ENCODE assay signal across 8 cellular contexts in the genomic region with DNA sequence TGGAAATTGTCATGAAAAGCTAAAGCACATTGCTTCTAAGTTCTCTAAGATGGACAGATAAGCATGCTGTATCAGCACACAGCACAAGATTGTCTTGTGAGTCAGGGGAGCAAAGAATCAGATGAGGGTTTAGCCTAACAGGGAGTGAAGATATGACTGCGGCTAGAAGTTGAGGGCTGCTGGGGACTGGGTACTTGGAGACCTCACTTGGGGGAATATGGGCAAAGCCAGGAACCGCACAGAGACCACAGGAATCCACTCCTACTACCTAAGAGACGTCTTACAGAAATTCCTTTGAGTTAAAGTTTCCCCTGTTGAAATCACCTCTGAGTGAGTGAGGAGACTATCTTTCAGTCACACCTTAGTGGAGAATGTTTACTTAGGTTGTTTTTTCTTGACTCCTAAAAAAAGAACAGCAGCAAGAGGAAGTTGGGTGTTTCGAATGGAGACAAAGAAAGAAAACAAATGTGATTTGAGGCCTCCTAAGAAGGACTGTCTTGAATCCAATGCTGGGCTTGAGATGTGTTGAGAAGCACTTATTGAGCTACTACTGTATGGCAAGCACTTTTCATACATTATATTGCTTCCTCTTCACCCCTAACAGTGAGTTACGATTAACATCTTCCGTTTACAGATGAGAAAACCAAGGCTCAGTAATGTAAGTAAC.
A peak's percentile ranks its signal among the peaks of the same experiment; 100 is the strongest.
DNase-seq lines count a peak whose midpoint lies in the region; ATAC-seq and TF ChIP-seq lines count a peak whose summit lies in the region.

No MANE protein-coding gene starts in this region.

- DNase-seq in activated effector memory CD4-positive, alpha-beta T cell treated with anti-CD3 and anti-CD28 coated beads, Interleukin-2, amount 50 U/mL, for 16 hours: peak; percentile 80
- DNase-seq in activated effector memory CD4-positive, alpha-beta T cell treated with Interleukin-2 at 50 U/mL for 16 hours: no peak
- peak; percentile 85 for DNase-seq in HK-2 (ENCODE audit: unreplicated experiment)
- DNase-seq in prostate gland (ENCODE audit: low spot score): no peak
- DNase-seq in DMS153 (lab: John Stamatoyannopoulos, UW): no peak
- no peak for DNase-seq in Ammon's horn (ENCODE audit: low spot score)

- no peaks in the 10 kb centered on the region for H3K4me1 ChIP-seq in prostate gland (replicated peaks)

- H3K4me3 ChIP-seq in neural cell (ENCODE audit: low read length) (no peak overlapping the region), prostate gland (no peak overlapping the region)

- TF ChIP-seq CTCF in neural cell (IDR thresholded peaks at IDR 0.05; ENCODE audit: poor library complexity, severe bottlenecking) (no peak), prostate gland (IDR thresholded peaks at IDR 0.05) (no peak)

- H3K27ac Mint-ChIP-seq in activated T-helper 17 cell treated with anti-CD3 and anti-CD28 coated beads, Interleukin-2, amount 50 U/mL, for 72 hours: peak overlapping the region; percentile 98

- H3K4me3 Mint-ChIP-seq in activated T-helper 17 cell treated with anti-CD3 and anti-CD28 coated beads, Interleukin-2, amount 50 U/mL, for 72 hours: peak overlapping the region; percentile 76

- TF ChIP-seq RAD21 in neural cell (conservative IDR thresholded peaks at IDR 0.05): no peak

- no peak overlapping the region for H3K9ac ChIP-seq in neural cell (ENCODE audit: low read length)

- ATAC-seq in activated T-helper 17 cell treated with anti-CD3 and anti-CD28 coated beads, Interleukin-2, amount 50 U/mL, for 72 hours (replicated peaks): peak; percentile 71

- no peaks in the 10 kb centered on the region for H3K27me3 Mint-ChIP-seq in activated T-helper 17 cell treated with anti-CD3 and anti-CD28 coated beads, Interleukin-2, amount 50 U/mL, for 72 hours

- H3K27me3 ChIP-seq in neural cell (ENCODE audit: insufficient read depth, low read depth, low read length): no peaks in the 10 kb centered on the region
- no peaks in the 10 kb centered on the region for H3K27me3 ChIP-seq in prostate gland (replicated peaks; ENCODE audit: insufficient read depth)

- intact Hi-C loops in prostate gland (cut with DNase I): no loop called here

- peaks cover 36% of the 10 kb centered on the region for H3K36me3 Mint-ChIP-seq in activated T-helper 17 cell treated with anti-CD3 and anti-CD28 coated beads, Interleukin-2, amount 50 U/mL, for 72 hours (ENCODE audit: low read depth)

- H2AFZ ChIP-seq in neural cell (ENCODE audit: low read depth, low read length): no peak overlapping the region

- no peaks in the 10 kb centered on the region for H3K79me2 ChIP-seq in neural cell (replicated peaks; ENCODE audit: insufficient read depth, low read length)

- H3K36me3 ChIP-seq in neural cell (ENCODE audit: insufficient read depth, low read length): no peaks in the 10 kb centered on the region
- no peaks in the 10 kb centered on the region for H3K36me3 ChIP-seq in prostate gland

- H3K27ac ChIP-seq in neural cell (ENCODE audit: low read length) (peak overlapping the region; percentile 46), prostate gland (no peak overlapping the region)

- H3K4me2 ChIP-seq in neural cell (ENCODE audit: low read length): no peak overlapping the region

- H3K9me2 ChIP-seq in neural cell (ENCODE audit: insufficient read depth, low read length): no peaks in the 10 kb centered on the region

- peaks cover 82% of the 10 kb centered on the region for H3K4me1 Mint-ChIP-seq in activated T-helper 17 cell treated with anti-CD3 and anti-CD28 coated beads, Interleukin-2, amount 50 U/mL, for 72 hours

- WGBS in prostate gland: 78% methylated on average over 6 of the region's 6 CpGs

- H4K20me1 ChIP-seq in neural cell (ENCODE audit: insufficient read depth): no peaks in the 10 kb centered on the region

- no peaks in the 10 kb centered on the region for H3F3A ChIP-seq in neural cell (ENCODE audit: insufficient read depth, low read length, poor library complexity, severe bottlenecking)

- TF ChIP-seq POLR2A in prostate gland (IDR thresholded peaks at IDR 0.05): no peak

- TF ChIP-seq EP300 in neural cell (conservative IDR thresholded peaks at IDR 0.05; ENCODE audit: poor library complexity, severe bottlenecking): no peak

- no peaks in the 10 kb centered on the region for H3K9me3 Mint-ChIP-seq in activated T-helper 17 cell treated with anti-CD3 and anti-CD28 coated beads, Interleukin-2, amount 50 U/mL, for 72 hours

- H3K9me3 ChIP-seq in neural cell (ENCODE audit: low read length) (no peaks in the 10 kb centered on the region), prostate gland (no peaks in the 10 kb centered on the region)

TF ChIP-seq in neural cell, 6 proteins besides CTCF, POLR2A, EP300 and RAD21:
- TF ChIP-seq SMC3 (conservative IDR thresholded peaks at IDR 0.05; ENCODE audit: poor library complexity) (no peak), TAF1 (IDR thresholded peaks at IDR 0.05; ENCODE audit: low read depth) (no peak), POLR2AphosphoS5 (IDR thresholded peaks at IDR 0.05) (no peak), EZH2 (IDR thresholded peaks at IDR 0.05; ENCODE audit: borderline replicate concordance, insufficient read depth, low read length, poor library complexity, severe bottlenecking) (no peak), MXI1 (conservative IDR thresholded peaks at IDR 0.05; ENCODE audit: poor library complexity, severe bottlenecking) (no peak)
- TF ChIP-seq, protein P1, sequence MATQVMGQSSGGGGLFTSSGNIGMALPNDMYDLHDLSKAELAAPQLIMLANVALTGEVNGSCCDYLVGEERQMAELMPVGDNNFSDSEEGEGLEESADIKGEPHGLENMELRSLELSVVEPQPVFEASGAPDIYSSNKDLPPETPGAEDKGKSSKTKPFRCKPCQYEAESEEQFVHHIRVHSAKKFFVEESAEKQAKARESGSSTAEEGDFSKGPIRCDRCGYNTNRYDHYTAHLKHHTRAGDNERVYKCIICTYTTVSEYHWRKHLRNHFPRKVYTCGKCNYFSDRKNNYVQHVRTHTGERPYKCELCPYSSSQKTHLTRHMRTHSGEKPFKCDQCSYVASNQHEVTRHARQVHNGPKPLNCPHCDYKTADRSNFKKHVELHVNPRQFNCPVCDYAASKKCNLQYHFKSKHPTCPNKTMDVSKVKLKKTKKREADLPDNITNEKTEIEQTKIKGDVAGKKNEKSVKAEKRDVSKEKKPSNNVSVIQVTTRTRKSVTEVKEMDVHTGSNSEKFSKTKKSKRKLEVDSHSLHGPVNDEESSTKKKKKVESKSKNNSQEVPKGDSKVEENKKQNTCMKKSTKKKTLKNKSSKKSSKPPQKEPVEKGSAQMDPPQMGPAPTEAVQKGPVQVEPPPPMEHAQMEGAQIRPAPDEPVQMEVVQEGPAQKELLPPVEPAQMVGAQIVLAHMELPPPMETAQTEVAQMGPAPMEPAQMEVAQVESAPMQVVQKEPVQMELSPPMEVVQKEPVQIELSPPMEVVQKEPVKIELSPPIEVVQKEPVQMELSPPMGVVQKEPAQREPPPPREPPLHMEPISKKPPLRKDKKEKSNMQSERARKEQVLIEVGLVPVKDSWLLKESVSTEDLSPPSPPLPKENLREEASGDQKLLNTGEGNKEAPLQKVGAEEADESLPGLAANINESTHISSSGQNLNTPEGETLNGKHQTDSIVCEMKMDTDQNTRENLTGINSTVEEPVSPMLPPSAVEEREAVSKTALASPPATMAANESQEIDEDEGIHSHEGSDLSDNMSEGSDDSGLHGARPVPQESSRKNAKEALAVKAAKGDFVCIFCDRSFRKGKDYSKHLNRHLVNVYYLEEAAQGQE (IDR thresholded peaks at IDR 0.05; ENCODE audit: borderline replicate concordance): no peak

Comparison
In these comparisons a context has a peak if more than half of its experiments do, and no peak if none do; other contexts are left out.
1. DNase-seq: peak in activated effector memory CD4-positive, alpha-beta T cell treated with anti-CD3 and anti-CD28 coated beads, Interleukin-2, amount 50 U/mL, for 16 hours (single experiment) and HK-2 (single experiment); none in activated effector memory CD4-positive, alpha-beta T cell treated with Interleukin-2 at 50 U/mL for 16 hours (single experiment), prostate gland (single experiment), DMS153 (single experiment) and Ammon's horn (single experiment).